ENCODE assay signal across 8 cellular contexts in genomic region chr12:43805857-43806736, GRCh38. TPM values are rescaled to one million over a fixed set of nuclear protein-coding genes. Genes with fewer than 3 reads are reported as not detected.
DNase-seq lines count a peak whose midpoint lies in the region; ATAC-seq and TF ChIP-seq lines count a peak whose summit lies in the region.

TWF1 (minus strand) TSS chr12:43806317; CDS start chr12:43806245, 72 bp downstream.

- H3K27ac Mint-ChIP-seq in endodermal cell (peak within 1 kb of the TSS; percentile 99), mesothelial cell of epicardium (peak within 1 kb of the TSS; percentile 100)

- H3K36me3 ChIP-seq in endodermal cell (ENCODE audit: control insufficient read depth, insufficient read depth, low read length) = peaks cover 29% of the 10 kb centered on the region

- H3K4me1 ChIP-seq in endodermal cell (ENCODE audit: control insufficient read depth, insufficient read depth, low read length) = peaks cover 4% of the 10 kb centered on the region

- DNase-seq in COLO829 (ENCODE audit: low spot score) = peak; percentile 42
- peak; percentile 87 for DNase-seq in HK-2 (ENCODE audit: unreplicated experiment)
- peak; percentile 79 for DNase-seq in NOMO-1 treated with DMSO at 0.1 percent for 48 hours (lab: John Stamatoyannopoulos, UW; ENCODE audit: unreplicated experiment)
- DNase-seq in activated CD8-positive, alpha-beta memory T cell treated with anti-CD3 and anti-CD28 coated beads, Interleukin-2, amount 50 U/mL, for 1 hour (ENCODE audit: extremely low read depth) = peak; percentile 44
- DNase-seq in endodermal cell = peak; percentile 97
- peak; percentile 73 to 91 for DNase-seq in mesothelial cell of epicardium (ENCODE audit: low spot score in 2 of 2, unreplicated experiment in 2 of 2)
- peak; percentile 82 to 84 for DNase-seq in stimulated activated CD8-positive, alpha-beta memory T cell treated with anti-CD3 and anti-CD28 coated beads, Interleukin-15, amount 100 ng/mL, for 48 hours (ENCODE audit: low read depth in 2 of 2)

- H3K4me1 Mint-ChIP-seq in endodermal cell (peaks cover 5% of the 10 kb centered on the region), mesothelial cell of epicardium (peaks cover 26% of the 10 kb centered on the region)

- H3K4me3 Mint-ChIP-seq in endodermal cell = peak within 1 kb of the TSS; percentile 90
- H3K4me3 Mint-ChIP-seq in mesothelial cell of epicardium = peak within 1 kb of the TSS; percentile 99

- H3K27ac ChIP-seq in endodermal cell (ENCODE audit: low read depth, low read length) = peak within 1 kb of the TSS; percentile 93

- peak; percentile 65 for TF ChIP-seq CTCF in endodermal cell (conservative IDR thresholded peaks at IDR 0.05)
- TF ChIP-seq CTCF in mesothelial cell of epicardium (IDR thresholded peaks at IDR 0.05; ENCODE audit: unreplicated experiment) = no peak

- no peaks in the 10 kb centered on the region for H3K9me3 ChIP-seq in endodermal cell (ENCODE audit: control insufficient read depth, low read length)

- H3K9me3 Mint-ChIP-seq in endodermal cell (no peaks in the 10 kb centered on the region), mesothelial cell of epicardium (no peaks in the 10 kb centered on the region)

- peak within 1 kb of the TSS; percentile 90 for H3K9ac ChIP-seq in endodermal cell (ENCODE audit: extremely low read depth, low read length, poor library complexity, severe bottlenecking)

- ATAC-seq in GM19455 (IDR thresholded peaks at IDR 0.05; ENCODE audit: unreplicated experiment) = peak; percentile 95

- H3K27me3 ChIP-seq in endodermal cell (ENCODE audit: control insufficient read depth, insufficient read depth, low read length, poor library complexity, severe bottlenecking) = no peaks in the 10 kb centered on the region

- peaks cover 9% of the 10 kb centered on the region for H3K27me3 Mint-ChIP-seq in endodermal cell (ENCODE audit: insufficient read depth)
- no peaks in the 10 kb centered on the region for H3K27me3 Mint-ChIP-seq in mesothelial cell of epicardium (ENCODE audit: low read depth)

- 0 to 1% methylated on average over 57 to 89 of the region's 89 CpGs for WGBS in endodermal cell (ENCODE audit: insufficient coverage in 1 of 2, insufficient read length in 1 of 2), 2 experiments

- H3K36me3 Mint-ChIP-seq in endodermal cell (ENCODE audit: low read depth) = peaks cover 9% of the 10 kb centered on the region
- peaks cover 9% of the 10 kb centered on the region for H3K36me3 Mint-ChIP-seq in mesothelial cell of epicardium

- H3K4me3 ChIP-seq in endodermal cell (ENCODE audit: low read length) = peak within 1 kb of the TSS; percentile 99

RNA-seq across cellular contexts. Expression of gene TWF1, which starts in this region (rescaled TPM):
- total RNA-seq in endodermal cell = 10 to 100 TPM; 25.1 to 28.0 TPM
- 50.2 TPM for polyA plus RNA-seq in endodermal cell (2013, experiment 1 of 2)
- 48.9 TPM for polyA plus RNA-seq in endodermal cell (2013, experiment 2 of 2)
- total RNA-seq in mesothelial cell of epicardium = 51.7 to 61.2 TPM (median 52.4 TPM) in 3 replicates

Comparison
In these comparisons a context has a peak if more than half of its experiments do, and no peak if none do; other contexts are left out.
1. Peak in every context shown above with its lines: DNase-seq, ATAC-seq, H3K4me3 ChIP-seq and H3K27ac ChIP-seq.
2. DNase-seq: peak in every context shown above with its lines; median percentile 97 in endodermal cell; 87 in HK-2; 83 in stimulated activated CD8-positive, alpha-beta memory T cell treated with anti-CD3 and anti-CD28 coated beads, Interleukin-15, amount 100 ng/mL, for 48 hours; 82 in mesothelial cell of epicardium; 79 in NOMO-1 treated with DMSO at 0.1 percent for 48 hours; 44 in activated CD8-positive, alpha-beta memory T cell treated with anti-CD3 and anti-CD28 coated beads, Interleukin-2, amount 50 U/mL, for 1 hour; 42 in COLO829.